24 cellular contexts compared by ENCODE assay signal in genomic region chr3:13081603-13082360, GRCh38. TPM values are rescaled to one million over a fixed set of nuclear protein-coding genes. Genes with fewer than 3 reads are reported as not detected.
DNase-seq lines count a peak whose midpoint lies in the region; ATAC-seq, FAIRE-seq and TF ChIP-seq lines count a peak whose summit lies in the region.
"Had no signal": no experiment of that assay in that cellular context is flagged by ENCODE, and none has a peak within 500 bp of the region (broad histone marks: within the 10 kb centered on the region; RNA-seq: fewer than 3 reads in every experiment).

No MANE protein-coding gene starts in this region.

- POLR2A ChIA-PET in activated B cell treated with CpG ODN at 0.5 μM for 24 hours (lab: Charles Lee), result interaction anchor here (0.9 to 10.0 kb wide), 4 partner anchors 8 to 70 kb away, joined by 3 to 291 read pairs (median 6); partner anchors contain the start of gene IQSEC1
- POLR2A ChIA-PET in CD4-positive, alpha-beta T cell (lab: Charles Lee), result interaction anchor here (0.8 kb wide), 1 partner anchor 10 kb away, joined by 3 read pairs; no protein-coding TSS in a partner anchor

- CTCF ChIA-PET in activated B cell treated with CpG ODN at 0.5 μM for 24 hours (lab: Charles Lee), result interaction anchor here (1.2 to 2.2 kb wide), 2 partner anchors 10 to 32 kb away, joined by 3 to 9 read pairs; no protein-coding TSS in a partner anchor
- CTCF ChIA-PET in CD4-positive, alpha-beta T cell (lab: Charles Lee), result interaction anchor here (0.7 to 1.1 kb wide), 2 partner anchors 10 kb away, joined by 3 read pairs; no protein-coding TSS in a partner anchor

- intact Hi-C loops in Right ventricle myocardium inferior (cut with DNase I), result no loop called here
- intact Hi-C loops in cardiac septum (cut with DNase I), result no loop called here
- intact Hi-C loops in activated B cell treated with CpG ODN at 0.5 μM for 24 hours (cut with micrococcal nuclease), result no loop called here
- intact Hi-C loops in CD4-positive, alpha-beta T cell (cut with DNase I, micrococcal nuclease), result no loop called here

- ATAC-seq in Right ventricle myocardium inferior, result peak; percentile 63
- no peak for ATAC-seq in activated B cell treated with CpG ODN at 0.5 μM for 24 hours (ENCODE audit: low read depth)
- no peak for ATAC-seq in CD4-positive, alpha-beta T cell (ENCODE audit: poor library complexity)
- ATAC-seq: activated CD8-positive, alpha-beta T cell treated with anti-CD3 and anti-CD28 coated beads for 36 hours had no signal

- FAIRE-seq in RCC 7860 (lab: Jason Lieb, UNC), result no peak
- FAIRE-seq: H1 had no signal

- H3K27ac Mint-ChIP-seq in activated B cell treated with CpG ODN at 0.5 μM for 24 hours, result no peak overlapping the region
- no peak overlapping the region for H3K27ac Mint-ChIP-seq in CD4-positive, alpha-beta T cell
- H3K27ac Mint-ChIP-seq: activated CD8-positive, alpha-beta T cell treated with anti-CD3 and anti-CD28 coated beads for 36 hours; activated naive CD8-positive, alpha-beta T cell treated with anti-CD3 and anti-CD28 coated beads for 36 hours; progenitor cell of endocrine pancreas had no signal

- DNase-seq in Right ventricle myocardium inferior (ENCODE audit: missing footprints) (no peak), cardiac septum (ENCODE audit: low spot score) (no peak), activated B cell treated with CpG ODN at 0.5 μM for 24 hours (no peak), hepatic stellate cell (ENCODE audit: low spot score) (peak; percentile 42), RCC 7860 (ENCODE audit: low spot score) (no peak), NCI-H69 (lab: John Stamatoyannopoulos, UW) (no peak), HT-29 (ENCODE audit: low spot score) (no peak)
- DNase-seq in CD4-positive, alpha-beta T cell, result no peak
- DNase-seq: activated CD8-positive, alpha-beta T cell treated with anti-CD3 and anti-CD28 coated beads for 36 hours; activated naive CD8-positive, alpha-beta T cell treated with anti-CD3 and anti-CD28 coated beads for 36 hours; aorta; BE2C; effector memory CD4-positive, alpha-beta T cell; Karpas-422; NCI-H1436 treated with DMSO at 0.1 percent for 48 hours; NCI-H526 treated with DMSO at 0.1 percent for 48 hours; stimulated activated CD4-positive, alpha-beta T cell treated with anti-CD3 and anti-CD28 coated beads, Interleukin-15, amount 100 ng/mL, for 24 hours; stimulated activated naive CD4-positive, alpha-beta T cell treated with Interleukin-2 at 50 U/mL for 16 hours; T-helper 1 cell had no signal

- peaks cover 83% of the 10 kb centered on the region for H3K4me1 Mint-ChIP-seq in activated B cell treated with CpG ODN at 0.5 μM for 24 hours
- H3K4me1 Mint-ChIP-seq in CD4-positive, alpha-beta T cell (ENCODE audit: low read depth), result no peaks in the 10 kb centered on the region

- H3K36me3 Mint-ChIP-seq in activated B cell treated with CpG ODN at 0.5 μM for 24 hours (ENCODE audit: low read depth), result no peaks in the 10 kb centered on the region
- no peaks in the 10 kb centered on the region for H3K36me3 Mint-ChIP-seq in CD4-positive, alpha-beta T cell (ENCODE audit: low read depth)
- H3K36me3 Mint-ChIP-seq: activated naive CD8-positive, alpha-beta T cell treated with anti-CD3 and anti-CD28 coated beads for 36 hours had no signal

- H3K9me3 ChIP-seq in CD4-positive, alpha-beta T cell (ENCODE audit: control insufficient read depth, low read length), result no peaks in the 10 kb centered on the region
- H3K9me3 ChIP-seq: BE2C, neutrophil, vagina had no signal

- H3K27me3 Mint-ChIP-seq in activated B cell treated with CpG ODN at 0.5 μM for 24 hours, result no peaks in the 10 kb centered on the region
- H3K27me3 Mint-ChIP-seq in CD4-positive, alpha-beta T cell, result no peaks in the 10 kb centered on the region
- H3K27me3 Mint-ChIP-seq: activated CD8-positive, alpha-beta T cell treated with anti-CD3 and anti-CD28 coated beads for 36 hours; activated naive CD8-positive, alpha-beta T cell treated with anti-CD3 and anti-CD28 coated beads for 36 hours had no signal

- no peak overlapping the region for H3K27ac ChIP-seq in CD4-positive, alpha-beta T cell (ENCODE audit: low read depth, low read length)
- H3K27ac ChIP-seq: cardiac muscle cell, neutrophil had no signal

- no peaks in the 10 kb centered on the region for H3K9me3 Mint-ChIP-seq in activated B cell treated with CpG ODN at 0.5 μM for 24 hours
- H3K9me3 Mint-ChIP-seq in CD4-positive, alpha-beta T cell, result no peaks in the 10 kb centered on the region
- H3K9me3 Mint-ChIP-seq: activated CD8-positive, alpha-beta T cell treated with anti-CD3 and anti-CD28 coated beads for 36 hours; activated naive CD8-positive, alpha-beta T cell treated with anti-CD3 and anti-CD28 coated beads for 36 hours had no signal

- peak overlapping the region; percentile 32 for H3K4me3 Mint-ChIP-seq in activated B cell treated with CpG ODN at 0.5 μM for 24 hours
- H3K4me3 Mint-ChIP-seq in CD4-positive, alpha-beta T cell, result no peak overlapping the region
- H3K4me3 Mint-ChIP-seq: activated CD8-positive, alpha-beta T cell treated with anti-CD3 and anti-CD28 coated beads for 36 hours; activated naive CD8-positive, alpha-beta T cell treated with anti-CD3 and anti-CD28 coated beads for 36 hours had no signal

- H3K27me3 ChIP-seq in CD4-positive, alpha-beta T cell (ENCODE audit: control insufficient read depth, insufficient read depth, low read length), result no peaks in the 10 kb centered on the region
- H3K27me3 ChIP-seq: BE2C, vagina had no signal

- no peak for TF ChIP-seq CTCF in activated B cell treated with CpG ODN at 0.5 μM for 24 hours (IDR thresholded peaks at IDR 0.05)
- no peak for TF ChIP-seq CTCF in CD4-positive, alpha-beta T cell (IDR thresholded peaks at IDR 0.05)

RNA-seq across cellular contexts. Expression of gene IQSEC1, which starts 8.6 kb away (rescaled TPM):
- total RNA-seq in Right ventricle myocardium inferior (81.2 TPM), cardiac septum (59.7 TPM), activated B cell treated with CpG ODN at 0.5 μM for 24 hours (260 and 296 TPM in 2 replicates)
- 100 to 1,000 TPM; 102 to 108 TPM for total RNA-seq in CD4-positive, alpha-beta T cell
- 3.6 and 4.8 TPM in 2 replicates for total RNA-seq in HT-29 (2014; rRNA removed; shearing (Covaris generic))

Comparison
In these comparisons a context has a peak if more than half of its experiments do, and no peak if none do; other contexts are left out.
1. RNA of gene IQSEC1, which starts 8.6 kb away (total RNA-seq): 260 to 296 TPM in activated B cell treated with CpG ODN at 0.5 μM for 24 hours, 102 to 108 TPM in CD4-positive, alpha-beta T cell, 81.2 TPM in Right ventricle myocardium inferior (single experiment) and 59.7 TPM in cardiac septum (single experiment); 3.6 to 4.8 TPM in HT-29; every median in the first group is over 10 times any median in the second.